1 cellular context compared by ENCODE assay signal in genomic region chr20:45254867-45255266, GRCh38.
A peak's percentile ranks its signal among the peaks of the same experiment; 100 is the strongest.
TF ChIP-seq lines count a peak whose summit lies in the region.

No MANE protein-coding gene starts in this region.

TF ChIP-seq in IMR-90, 13 proteins besides CTCF, POLR2A, EP300 and RAD21:
- TF ChIP-seq RCOR1 (IDR thresholded peaks at IDR 0.05; ENCODE audit: insufficient replicate concordance, low read length) (no peak), CEBPB (IDR thresholded peaks at IDR 0.05; ENCODE audit: low read depth, low read length) (peak; percentile 63)
TF ChIP-seq in IMR-90: peak in this region for 1.
